In the genomic region with DNA sequence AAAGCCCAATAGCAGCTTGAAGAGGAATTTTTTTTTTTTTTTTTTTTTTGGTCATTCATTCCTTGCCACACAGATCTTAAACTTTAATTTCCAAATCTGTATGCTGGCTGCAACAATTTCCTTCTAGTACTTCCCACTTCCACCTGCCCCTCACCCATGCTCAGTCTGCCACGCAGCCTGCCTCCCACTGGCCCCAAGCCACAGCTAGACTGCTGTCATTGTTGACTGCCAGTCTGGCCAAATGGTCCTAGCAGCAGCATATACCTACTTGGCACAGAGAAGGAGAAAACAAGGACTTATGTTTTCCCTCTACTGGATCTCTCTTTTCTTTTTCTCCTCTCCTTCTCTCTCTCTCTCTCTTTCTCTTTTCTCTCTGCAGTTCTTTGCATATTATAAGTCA, we compare ENCODE assay signal across 21 cellular contexts.
"Had no signal": no experiment of that assay in that cellular context is flagged by ENCODE, and none has a peak within 500 bp of the region (broad histone marks: within the 10 kb centered on the region; RNA-seq: fewer than 3 reads in every experiment).

No MANE protein-coding gene starts in this region.

- H3K27ac Mint-ChIP-seq: activated CD8-positive, alpha-beta T cell treated with anti-CD3 and anti-CD28 coated beads for 36 hours; activated naive CD4-positive, alpha-beta T cell treated with anti-CD3 and anti-CD28 coated beads, Interleukin-2, amount 50 U/mL, for 24 hours; activated naive CD8-positive, alpha-beta T cell treated with anti-CD3 and anti-CD28 coated beads, Interleukin-2, amount 50 U/mL, for 24 hours; activated T-helper 17 cell treated with anti-CD3 and anti-CD28 coated beads, Interleukin-2, amount 50 U/mL, for 72 hours; natural killer cell had no signal

- ATAC-seq: activated CD8-positive, alpha-beta T cell treated with anti-CD3 and anti-CD28 coated beads for 36 hours; activated naive CD8-positive, alpha-beta T cell treated with anti-CD3 and anti-CD28 coated beads, Interleukin-2, amount 50 U/mL, for 24 hours; activated T-cell treated with anti-CD3 and anti-CD28 coated beads, Interleukin-2, amount 50 U/mL, for 4 hours; activated T-helper 17 cell treated with anti-CD3 and anti-CD28 coated beads, Interleukin-2, amount 50 U/mL, for 72 hours; natural killer cell; upper lobe of right lung had no signal

- DNase-seq: activated CD4-positive, alpha-beta T cell treated with anti-CD3 and anti-CD28 coated beads, Interleukin-2, amount 50 U/mL, for 1 hour; activated CD8-positive, alpha-beta T cell treated with anti-CD3 and anti-CD28 coated beads for 36 hours; activated gamma-delta T cell treated with Interleukin-2 at 50 U/mL for 16 hours; activated naive CD8-positive, alpha-beta T cell treated with anti-CD3 and anti-CD28 coated beads, Interleukin-2, amount 50 U/mL, for 24 hours; activated T-cell treated with anti-CD3 and anti-CD28 coated beads, Interleukin-2, amount 50 U/mL, for 4 hours; central memory CD4-positive, alpha-beta T cell; dermis blood vessel endothelial cell; effector CD4-positive, alpha-beta T cell; esophagus squamous epithelium; foreskin melanocyte; left ventricle myocardium inferior; mesendoderm; natural killer cell; stimulated activated CD4-positive, alpha-beta T cell treated with anti-CD3 and anti-CD28 coated beads, Interleukin-15, amount 100 ng/mL, for 24 hours; stimulated activated CD4-positive, alpha-beta T cell treated with anti-CD3 and anti-CD28 coated beads, Interleukin-2, amount 100 ng/mL, for 24 hours; stimulated activated naive CD4-positive, alpha-beta T cell; T-helper 9 cell; tibial artery; upper lobe of right lung had no signal

- H3K36me3 Mint-ChIP-seq: activated naive CD4-positive, alpha-beta T cell treated with anti-CD3 and anti-CD28 coated beads, Interleukin-2, amount 50 U/mL, for 24 hours; natural killer cell had no signal

- H3K4me3 Mint-ChIP-seq: activated CD8-positive, alpha-beta T cell treated with anti-CD3 and anti-CD28 coated beads for 36 hours; activated naive CD4-positive, alpha-beta T cell treated with anti-CD3 and anti-CD28 coated beads, Interleukin-2, amount 50 U/mL, for 24 hours; activated naive CD8-positive, alpha-beta T cell treated with anti-CD3 and anti-CD28 coated beads, Interleukin-2, amount 50 U/mL, for 24 hours; activated T-cell treated with anti-CD3 and anti-CD28 coated beads, Interleukin-2, amount 50 U/mL, for 4 hours; activated T-helper 17 cell treated with anti-CD3 and anti-CD28 coated beads, Interleukin-2, amount 50 U/mL, for 72 hours; natural killer cell had no signal

- H3K9me3 Mint-ChIP-seq: activated CD8-positive, alpha-beta T cell treated with anti-CD3 and anti-CD28 coated beads for 36 hours; activated naive CD4-positive, alpha-beta T cell treated with anti-CD3 and anti-CD28 coated beads, Interleukin-2, amount 50 U/mL, for 24 hours; activated naive CD8-positive, alpha-beta T cell treated with anti-CD3 and anti-CD28 coated beads, Interleukin-2, amount 50 U/mL, for 24 hours; activated T-cell treated with anti-CD3 and anti-CD28 coated beads, Interleukin-2, amount 50 U/mL, for 4 hours; activated T-helper 17 cell treated with anti-CD3 and anti-CD28 coated beads, Interleukin-2, amount 50 U/mL, for 72 hours; natural killer cell had no signal

- H3K4me1 Mint-ChIP-seq: activated naive CD4-positive, alpha-beta T cell treated with anti-CD3 and anti-CD28 coated beads, Interleukin-2, amount 50 U/mL, for 24 hours; activated naive CD8-positive, alpha-beta T cell treated with anti-CD3 and anti-CD28 coated beads, Interleukin-2, amount 50 U/mL, for 24 hours; activated T-helper 17 cell treated with anti-CD3 and anti-CD28 coated beads, Interleukin-2, amount 50 U/mL, for 72 hours; natural killer cell had no signal
